In the genomic region with DNA sequence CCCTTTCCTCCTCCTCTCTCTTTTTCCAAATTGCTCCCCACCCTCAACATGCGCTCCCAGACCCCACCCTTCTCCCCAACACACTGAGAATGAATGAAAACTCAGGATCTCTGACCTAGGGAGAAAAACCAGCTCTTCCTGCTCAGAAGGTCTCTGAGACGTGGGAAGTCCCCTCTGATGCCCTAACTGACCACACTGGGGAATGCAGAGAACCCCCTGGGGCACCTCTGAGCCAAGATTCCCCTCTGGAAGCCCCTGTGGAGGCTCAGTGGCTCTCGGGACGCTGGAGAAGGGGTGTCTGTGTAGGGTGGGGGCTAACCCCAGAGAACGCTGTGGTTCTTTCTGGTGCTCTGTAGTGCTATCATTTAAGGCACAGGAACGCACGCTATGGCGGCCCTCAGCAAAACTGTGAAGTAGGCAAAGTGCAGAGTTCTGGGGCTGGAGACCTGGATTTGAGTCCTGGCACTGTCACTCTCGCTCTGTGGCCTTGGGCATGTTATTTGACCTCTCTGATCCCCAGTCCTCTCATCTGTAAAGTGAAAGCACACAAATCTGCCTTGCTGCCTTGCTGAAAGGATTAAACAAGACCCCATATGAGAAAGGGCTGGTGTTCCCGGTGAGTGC, we compare ENCODE assay signal across 1 cellular context.
TF ChIP-seq lines count a peak whose summit lies in the region.

No MANE protein-coding gene starts in this region.

TF ChIP-seq in IMR-90, 13 proteins besides CTCF, POLR2A, EP300 and RAD21:
- TF ChIP-seq MXI1 (IDR thresholded peaks at IDR 0.05; ENCODE audit: borderline replicate concordance, low read depth, low read length) = no peak
- TF ChIP-seq BHLHE40 (IDR thresholded peaks at IDR 0.05; ENCODE audit: low read depth, low read length) = no peak
- no peak for TF ChIP-seq MAFK (IDR thresholded peaks at IDR 0.05; ENCODE audit: low read depth, low read length)
- TF ChIP-seq CEBPB (IDR thresholded peaks at IDR 0.05; ENCODE audit: low read depth, low read length) = no peak
- no peak for TF ChIP-seq SMC3 (IDR thresholded peaks at IDR 0.05; ENCODE audit: low read depth, low read length)
- TF ChIP-seq FOS (IDR thresholded peaks at IDR 0.05; ENCODE audit: low read depth, low read length) = no peak
